16 cellular contexts compared by ENCODE assay signal in genomic region chr19:5889288-5889971, GRCh38. TPM values are rescaled to one million over a fixed set of nuclear protein-coding genes. Genes with fewer than 3 reads are reported as not detected.
A peak's percentile ranks its signal among the peaks of the same experiment; 100 is the strongest.
DNase-seq lines count a peak whose midpoint lies in the region; TF ChIP-seq lines count a peak whose summit lies in the region.
"Had no signal": no experiment of that assay in that cellular context is flagged by ENCODE, and none has a peak within 500 bp of the region (broad histone marks: within the 10 kb centered on the region; RNA-seq: fewer than 3 reads in every experiment).

No MANE protein-coding gene starts in this region.

- no peak overlapping the region for H3K4me2 ChIP-seq in mesenchymal stem cell (ENCODE audit: low read length, poor library complexity, severe bottlenecking)

- intact Hi-C loops in Caco-2 (cut with micrococcal nuclease; ENCODE audit: unreplicated experiment) (no loop called here), vagina (cut with DNase I) (no loop called here)

- no peak for TF ChIP-seq POLR2A in vagina (IDR thresholded peaks at IDR 0.05)

- DNase-seq in Caco-2 (no peak), MG63 (peak; percentile 39), mesenchymal stem cell (peak; percentile 59), NOMO-1 treated with DMSO at 0.1 percent for 48 hours (lab: John Stamatoyannopoulos, UW; ENCODE audit: unreplicated experiment) (no peak), coronary artery (ENCODE audit: low spot score) (no peak), vagina (ENCODE audit: extremely low spot score in 2 of 2) (no peak)
- DNase-seq: activated CD4-positive, alpha-beta memory T cell treated with anti-CD3 and anti-CD28 coated beads, Interleukin-2, amount 10 ng/mL, durations not matched to agents 7 days and 5 days; COR-L47; natural killer cell; NCI-H1436 treated with DMSO at 0.1 percent for 48 hours; NCI-H510A; PC-3 had no signal

- H3K4me1 ChIP-seq in Caco-2 = peaks cover 5% of the 10 kb centered on the region; the same call in 1 of the 2 replicates
- H3K4me1 ChIP-seq in mesenchymal stem cell (ENCODE audit: control insufficient read depth, insufficient read depth, low read depth, low read length) = peaks cover 29% of the 10 kb centered on the region
- peaks cover 17% of the 10 kb centered on the region for H3K4me1 ChIP-seq in vagina

- H4K8ac ChIP-seq in mesenchymal stem cell (ENCODE audit: low read length) = no peak overlapping the region

- 75% methylated on average over 17 of the region's 17 CpGs for WGBS in mesenchymal stem cell

- H3K9me3 ChIP-seq in Caco-2 (no peaks in the 10 kb centered on the region), MG63 (no peaks in the 10 kb centered on the region), mesenchymal stem cell (ENCODE audit: control insufficient read depth, low read length) (no peaks in the 10 kb centered on the region), vagina (no peaks in the 10 kb centered on the region)

- H3K4ac ChIP-seq in mesenchymal stem cell (ENCODE audit: low read depth in 1 of 2, low read length in 2 of 2) = no peak overlapping the region

- no peak overlapping the region for H4K91ac ChIP-seq in mesenchymal stem cell (ENCODE audit: low read length)

- no peak overlapping the region for H2AFZ ChIP-seq in mesenchymal stem cell (ENCODE audit: low read depth, low read length)

- no peak for TF ChIP-seq CTCF in Caco-2 (IDR thresholded peaks at IDR 0.05; ENCODE audit: insufficient read depth in 1 of 2, low read depth in 1 of 2, low read length in 1 of 2, severe bottlenecking in 1 of 2, unreplicated experiment in 1 of 2)
- TF ChIP-seq CTCF in coronary artery (IDR thresholded peaks at IDR 0.05) = no peak
- TF ChIP-seq CTCF in vagina (IDR thresholded peaks at IDR 0.05) = no peak

- H2BK15ac ChIP-seq in mesenchymal stem cell (ENCODE audit: low read depth, poor library complexity, severe bottlenecking) = no peak overlapping the region

- H3K27me3 ChIP-seq in Caco-2 (replicated peaks; ENCODE audit: control insufficient read depth, insufficient read depth, low read length) = no peaks in the 10 kb centered on the region
- H3K27me3 ChIP-seq in MG63 = no peaks in the 10 kb centered on the region
- H3K27me3 ChIP-seq in mesenchymal stem cell (ENCODE audit: control insufficient read depth in 1 of 2, insufficient read depth in 1 of 2, low read length in 2 of 2) = peaks cover 3 to 28% of the 10 kb centered on the region in 2 experiments
- H3K27me3 ChIP-seq in vagina = no peaks in the 10 kb centered on the region

- POLR2A ChIA-PET in Caco-2 (lab: Charles Lee) = no interaction called here

- no TSS peak for BruUV-seq in Caco-2 (replicated peaks; lab: Mats Ljungman, UMichigan)

- no peak overlapping the region for H3K4me3 Mint-ChIP-seq in Caco-2 (ENCODE audit: unreplicated experiment)
- H3K4me3 Mint-ChIP-seq: activated CD4-positive, alpha-beta memory T cell treated with anti-CD3 and anti-CD28 coated beads, Interleukin-2, amount 10 ng/mL, durations not matched to agents 7 days and 5 days; central memory CD8-positive, alpha-beta T cell; natural killer cell had no signal

- peaks cover 28% of the 10 kb centered on the region for H3K36me3 Mint-ChIP-seq in Caco-2 (ENCODE audit: insufficient read depth, unreplicated experiment)
- H3K36me3 Mint-ChIP-seq: natural killer cell had no signal

- no peak overlapping the region for H3K18ac ChIP-seq in mesenchymal stem cell (ENCODE audit: low read depth in 1 of 2, low read length in 2 of 2)

- H3K9ac ChIP-seq in mesenchymal stem cell (ENCODE audit: low read length) = no peak overlapping the region

- no peaks in the 10 kb centered on the region for H3K36me3 ChIP-seq in Caco-2 (ENCODE audit: control insufficient read depth, insufficient read depth, low read length)
- H3K36me3 ChIP-seq in MG63 = no peaks in the 10 kb centered on the region
- H3K36me3 ChIP-seq in mesenchymal stem cell (ENCODE audit: control insufficient read depth in 1 of 2, insufficient read depth in 2 of 2, low read depth in 1 of 2, low read length in 2 of 2) = peaks cover 4 to 5% of the 10 kb centered on the region in 2 experiments
- no peaks in the 10 kb centered on the region for H3K36me3 ChIP-seq in vagina

- H3K14ac ChIP-seq in mesenchymal stem cell (ENCODE audit: low read length in 2 of 2) = peak overlapping the region in 1 of 2 experiments; percentile 75

- CTCF ChIA-PET in Caco-2 (lab: Charles Lee) = interaction anchor here (2.3 kb wide), 1 partner anchor 86 kb away, joined by 19 read pairs; the partner anchor contains the start of gene NRTN

- peak overlapping the region in 1 of 2 experiments; percentile 49 for H2BK12ac ChIP-seq in mesenchymal stem cell (ENCODE audit: low read length in 2 of 2)

- H3K27ac ChIP-seq in mesenchymal stem cell (ENCODE audit: low read length, poor library complexity, severe bottlenecking) (no peak overlapping the region), coronary artery (no peak overlapping the region), vagina (no peak overlapping the region)

- H3K79me1 ChIP-seq in mesenchymal stem cell (replicated peaks; ENCODE audit: low read length, poor library complexity, severe bottlenecking) = no peaks in the 10 kb centered on the region

- peak overlapping the region; percentile 5 for H3K27ac Mint-ChIP-seq in Caco-2 (ENCODE audit: unreplicated experiment)
- H3K27ac Mint-ChIP-seq: activated CD4-positive, alpha-beta memory T cell treated with anti-CD3 and anti-CD28 coated beads, Interleukin-2, amount 10 ng/mL, durations not matched to agents 7 days and 5 days; natural killer cell had no signal

- H2BK5ac ChIP-seq in mesenchymal stem cell (ENCODE audit: low read depth, low read length, poor library complexity, severe bottlenecking) = no peak overlapping the region

- no peak overlapping the region for H2AK5ac ChIP-seq in mesenchymal stem cell (ENCODE audit: low read length, severe bottlenecking)

- H3K23ac ChIP-seq in mesenchymal stem cell (ENCODE audit: low read length in 2 of 2) = no peak overlapping the region

- H3K9me3 Mint-ChIP-seq in Caco-2 (ENCODE audit: unreplicated experiment) = no peaks in the 10 kb centered on the region
- H3K9me3 Mint-ChIP-seq: activated CD4-positive, alpha-beta memory T cell treated with anti-CD3 and anti-CD28 coated beads, Interleukin-2, amount 10 ng/mL, durations not matched to agents 7 days and 5 days; central memory CD8-positive, alpha-beta T cell; natural killer cell had no signal

- no peak overlapping the region for H2BK120ac ChIP-seq in mesenchymal stem cell (ENCODE audit: low read depth, low read length)

- H3K4me3 ChIP-seq in Caco-2 (ENCODE audit: low read depth, low read length) (no peak overlapping the region), MG63 (no peak overlapping the region), mesenchymal stem cell (ENCODE audit: insufficient read depth in 1 of 2, low read depth in 1 of 2, low read length in 2 of 2) (no peak overlapping the region), coronary artery (no peak overlapping the region), vagina (no peak overlapping the region)
- H3K4me3 ChIP-seq: lung had no signal

- peaks cover 9% of the 10 kb centered on the region for H3K4me1 Mint-ChIP-seq in Caco-2 (ENCODE audit: low read depth, unreplicated experiment)
- H3K4me1 Mint-ChIP-seq: activated CD4-positive, alpha-beta memory T cell treated with anti-CD3 and anti-CD28 coated beads, Interleukin-2, amount 10 ng/mL, durations not matched to agents 7 days and 5 days had no signal

- no peaks in the 10 kb centered on the region for H3K27me3 Mint-ChIP-seq in Caco-2 (ENCODE audit: insufficient read depth, unreplicated experiment)
- H3K27me3 Mint-ChIP-seq: activated CD4-positive, alpha-beta memory T cell treated with anti-CD3 and anti-CD28 coated beads, Interleukin-2, amount 10 ng/mL, durations not matched to agents 7 days and 5 days; central memory CD8-positive, alpha-beta T cell had no signal

RNA-seq across cellular contexts. Expression of gene NDUFA11, which starts 14.2 kb away (rescaled TPM):
- total RNA-seq in Caco-2 (2022) (272 and 274 TPM in 2 replicates), vagina (318 TPM)
- 105 and 257 TPM in 2 replicates for total RNA-seq in MG63 (2014; rRNA removed; shearing (Covaris generic); ENCODE audit: low replicate concordance)
- 338 TPM for polyA plus RNA-seq in mesenchymal stem cell (2013, experiment 1 of 2)
- 347 TPM for polyA plus RNA-seq in mesenchymal stem cell (2013, experiment 2 of 2)

RNA-seq across cellular contexts. Expression of gene VMAC, which starts 15.2 kb away (rescaled TPM):
- 4.7 and 4.8 TPM in 2 replicates for total RNA-seq in Caco-2 (2022)
- 1.8 and 4.5 TPM in 2 replicates for total RNA-seq in MG63 (2014; rRNA removed; shearing (Covaris generic); ENCODE audit: low replicate concordance)
- polyA plus RNA-seq in mesenchymal stem cell (2013, experiment 1 of 2) = 3.1 TPM
- 2.4 TPM for polyA plus RNA-seq in mesenchymal stem cell (2013, experiment 2 of 2)
- total RNA-seq in vagina = 7.9 TPM

RNA-seq across cellular contexts. Expression of gene FUT5, which starts 19.1 kb away (rescaled TPM):
- total RNA-seq in Caco-2 (2022) (not detected in 2 replicates), vagina (not detected)
- not detected in 2 replicates for total RNA-seq in MG63 (2014; rRNA removed; shearing (Covaris generic); ENCODE audit: low replicate concordance)
- not detected for polyA plus RNA-seq in mesenchymal stem cell (2013, experiment 1 of 2)
- polyA plus RNA-seq in mesenchymal stem cell (2013, experiment 2 of 2) = not detected
- total RNA-seq: lung, PC-3 had no signal
- polyA plus RNA-seq: adipose tissue, lung, thymus had no signal

RNA-seq across cellular contexts. Expression of gene CAPS, which starts 24.6 kb away (rescaled TPM):
- total RNA-seq in Caco-2 (2022) (5.8 and 7.2 TPM in 2 replicates), vagina (35.8 TPM)
- 0.30 and 0.36 TPM in 2 replicates for total RNA-seq in MG63 (2014; rRNA removed; shearing (Covaris generic); ENCODE audit: low replicate concordance)
- 2.4 TPM for polyA plus RNA-seq in mesenchymal stem cell (2013, experiment 1 of 2)
- 2.3 TPM for polyA plus RNA-seq in mesenchymal stem cell (2013, experiment 2 of 2)

RNA-seq across cellular contexts. Expression of gene FUT3, which starts 38.2 kb away (rescaled TPM):
- total RNA-seq in Caco-2 (2022) (0.26 and 0.34 TPM in 2 replicates), vagina (20.9 TPM)
- total RNA-seq in MG63 (2014; rRNA removed; shearing (Covaris generic); ENCODE audit: low replicate concordance) = not detected in 2 replicates
- not detected for polyA plus RNA-seq in mesenchymal stem cell (2013, experiment 1 of 2)
- not detected for polyA plus RNA-seq in mesenchymal stem cell (2013, experiment 2 of 2)
- total RNA-seq: activated CD4-positive, alpha-beta memory T cell treated with anti-CD3 and anti-CD28 coated beads, Interleukin-2, amount 10 ng/mL, durations not matched to agents 7 days and 5 days; natural killer cell had no signal

Comparison
In these comparisons a context has a peak if more than half of its experiments do, and no peak if none do; other contexts are left out.
1. DNase-seq: peak in MG63 (single experiment) and mesenchymal stem cell (single experiment); none in Caco-2 (0 of 2), NOMO-1 treated with DMSO at 0.1 percent for 48 hours (single experiment), coronary artery (single experiment) and vagina (0 of 2).